35 cellular contexts compared by ENCODE assay signal in the genomic region with DNA sequence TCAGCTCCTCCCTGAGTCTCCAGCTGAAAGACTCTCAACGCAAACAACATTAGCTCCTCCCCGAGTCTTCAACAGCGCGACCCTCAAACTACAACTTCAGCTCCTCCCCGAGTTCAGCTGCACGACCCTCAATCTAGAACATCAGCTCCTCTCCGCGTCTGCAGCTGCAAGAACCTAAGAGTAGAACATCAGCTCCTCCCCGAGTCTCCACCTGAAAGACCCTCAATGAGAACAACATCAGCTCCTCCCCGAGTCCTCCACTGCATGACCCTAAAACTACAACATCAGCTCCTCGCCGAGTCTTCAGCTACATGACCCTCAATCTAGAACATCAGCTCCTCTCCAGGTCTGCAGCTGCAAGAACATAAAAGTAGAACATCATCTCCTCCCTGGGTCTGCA.
"Had no signal": no experiment of that assay in that cellular context is flagged by ENCODE, and none has a peak within 500 bp of the region (broad histone marks: within the 10 kb centered on the region; RNA-seq: fewer than 3 reads in every experiment).

No MANE protein-coding gene starts in this region.

- H3K4me1 Mint-ChIP-seq: activated naive CD4-positive, alpha-beta T cell treated with anti-CD3 and anti-CD28 coated beads, Interleukin-2, amount 50 U/mL, for 24 hours; activated naive CD8-positive, alpha-beta T cell treated with anti-CD3 and anti-CD28 coated beads for 36 hours; activated naive CD8-positive, alpha-beta T cell treated with anti-CD3 and anti-CD28 coated beads, Interleukin-2, amount 50 U/mL, for 24 hours; endodermal cell had no signal

- H3K36me3 ChIP-seq: adrenal gland, gastrocnemius medialis, heart right ventricle, WERI-Rb-1 had no signal

- H3K9me3 ChIP-seq: adrenal gland, body of pancreas, gastrocnemius medialis, heart right ventricle had no signal

- H3K4me3 Mint-ChIP-seq: activated naive CD4-positive, alpha-beta T cell treated with anti-CD3 and anti-CD28 coated beads for 36 hours; activated naive CD4-positive, alpha-beta T cell treated with anti-CD3 and anti-CD28 coated beads, Interleukin-2, amount 50 U/mL, for 24 hours; activated naive CD8-positive, alpha-beta T cell treated with anti-CD3 and anti-CD28 coated beads for 36 hours; activated naive CD8-positive, alpha-beta T cell treated with anti-CD3 and anti-CD28 coated beads, Interleukin-2, amount 50 U/mL, for 24 hours; activated T-helper 1 cell treated with anti-CD3 and anti-CD28 coated beads, Interleukin-12 subunit alpha, Interleukin-12 subunit beta, Interleukin-2, Interleukin-4 antibody, amounts not matched to agents 30 ng/mL and 10 ng/mL and 1 ng/mL, durations not matched to agents 14 hours and 24 hours and 36 hours; dendritic cell treated with granulocyte-macrophage colony-stimulating factor and Interleukin-4, amounts not matched to agents 40 ng/mL and 50 ng/mL, for 4 days; endodermal cell; T-helper 17 cell; T-helper 2 cell treated with Interferon-gamma antibody and Interleukin-4, amounts not matched to agents 5 μg/mL and 100 μg/mL, for 36 hours had no signal

- H3K4me1 ChIP-seq: adrenal gland, body of pancreas, foreskin keratinocyte, gastrocnemius medialis, heart right ventricle had no signal

- H3K27ac ChIP-seq: adrenal gland, body of pancreas, coronary artery, dorsolateral prefrontal cortex, foreskin keratinocyte, gastrocnemius medialis, heart right ventricle, WERI-Rb-1 had no signal

- ATAC-seq: activated naive CD8-positive, alpha-beta T cell treated with anti-CD3 and anti-CD28 coated beads, Interleukin-2, amount 50 U/mL, for 24 hours; body of pancreas; esophagus mucosa; foreskin keratinocyte; gastrocnemius medialis; heart right ventricle; T-helper 17 cell had no signal

- H3K36me3 Mint-ChIP-seq: activated naive CD4-positive, alpha-beta T cell treated with anti-CD3 and anti-CD28 coated beads, Interleukin-2, amount 50 U/mL, for 24 hours; activated naive CD8-positive, alpha-beta T cell treated with anti-CD3 and anti-CD28 coated beads for 36 hours had no signal

- H3K27ac Mint-ChIP-seq: activated naive CD4-positive, alpha-beta T cell treated with anti-CD3 and anti-CD28 coated beads for 36 hours; activated naive CD4-positive, alpha-beta T cell treated with anti-CD3 and anti-CD28 coated beads, Interleukin-2, amount 50 U/mL, for 24 hours; activated naive CD8-positive, alpha-beta T cell treated with anti-CD3 and anti-CD28 coated beads for 36 hours; activated naive CD8-positive, alpha-beta T cell treated with anti-CD3 and anti-CD28 coated beads, Interleukin-2, amount 50 U/mL, for 24 hours; activated T-helper 1 cell treated with anti-CD3 and anti-CD28 coated beads, Interleukin-12 subunit alpha, Interleukin-12 subunit beta, Interleukin-2, Interleukin-4 antibody, amounts not matched to agents 30 ng/mL and 10 ng/mL and 1 ng/mL, durations not matched to agents 14 hours and 24 hours and 36 hours; activated T-helper 2 cell treated with anti-CD3 and anti-CD28 coated beads, Interferon-gamma antibody, Interleukin-2, Interleukin-4, amounts not matched to agents 10 μg/mL and 5 μg/mL and 100 μg/mL, durations not matched to agents 14 hours and 24 hours and 36 hours; dendritic cell treated with granulocyte-macrophage colony-stimulating factor and Interleukin-4, amounts not matched to agents 40 ng/mL and 50 ng/mL, for 4 days; endodermal cell; T-helper 17 cell; T-helper 2 cell treated with Interferon-gamma antibody and Interleukin-4, amounts not matched to agents 5 μg/mL and 100 μg/mL, for 36 hours had no signal

- H3K27me3 ChIP-seq: adrenal gland, body of pancreas, foreskin keratinocyte had no signal

- H3K9me3 Mint-ChIP-seq: activated naive CD4-positive, alpha-beta T cell treated with anti-CD3 and anti-CD28 coated beads for 36 hours; activated naive CD4-positive, alpha-beta T cell treated with anti-CD3 and anti-CD28 coated beads, Interleukin-2, amount 50 U/mL, for 24 hours; activated naive CD8-positive, alpha-beta T cell treated with anti-CD3 and anti-CD28 coated beads for 36 hours; activated naive CD8-positive, alpha-beta T cell treated with anti-CD3 and anti-CD28 coated beads, Interleukin-2, amount 50 U/mL, for 24 hours; activated T-helper 1 cell treated with anti-CD3 and anti-CD28 coated beads, Interleukin-12 subunit alpha, Interleukin-12 subunit beta, Interleukin-2, Interleukin-4 antibody, amounts not matched to agents 30 ng/mL and 10 ng/mL and 1 ng/mL, durations not matched to agents 14 hours and 24 hours and 36 hours; activated T-helper 2 cell treated with anti-CD3 and anti-CD28 coated beads, Interferon-gamma antibody, Interleukin-2, Interleukin-4, amounts not matched to agents 10 μg/mL and 5 μg/mL and 100 μg/mL, durations not matched to agents 14 hours and 24 hours and 36 hours; dendritic cell treated with granulocyte-macrophage colony-stimulating factor and Interleukin-4, amounts not matched to agents 40 ng/mL and 50 ng/mL, for 4 days; endodermal cell; T-helper 2 cell treated with Interferon-gamma antibody and Interleukin-4, amounts not matched to agents 5 μg/mL and 100 μg/mL, for 36 hours had no signal

- DNase-seq: activated CD4-positive, alpha-beta T cell treated with anti-CD3 and anti-CD28 coated beads for 4 hours; activated CD4-positive, alpha-beta T cell treated with anti-CD3 and anti-CD28 coated beads, Interleukin-2, amount 50 U/mL, for 1 hour; activated CD4-positive, alpha-beta T cell treated with anti-CD3 and anti-CD28 coated beads, Interleukin-2, amount 50 U/mL, for 48 hours; activated CD4-positive, CD25-positive, alpha-beta regulatory T cell; activated CD4-positive, CD25-positive, alpha-beta regulatory T cell treated with anti-CD3 and anti-CD28 coated beads, Interleukin-2, amount 50 U/mL, for 72 hours; activated effector memory CD4-positive, alpha-beta T cell treated with anti-CD3 and anti-CD28 coated beads, Interleukin-2, amount 50 U/mL, for 16 hours; activated naive CD4-positive, alpha-beta T cell treated with anti-CD3 and anti-CD28 coated beads for 36 hours; activated naive CD8-positive, alpha-beta T cell treated with anti-CD3 and anti-CD28 coated beads for 36 hours; activated naive CD8-positive, alpha-beta T cell treated with anti-CD3 and anti-CD28 coated beads, Interleukin-2, amount 50 U/mL, for 24 hours; activated T-cell treated with anti-CD3 and anti-CD28 coated beads, Interleukin-2, amount 50 U/mL, for 1 hour; activated T-cell treated with anti-CD3 and anti-CD28 coated beads, Interleukin-2, amount 50 U/mL, for 48 hours; adrenal gland; amygdala; aorta; body of pancreas; central memory CD4-positive, alpha-beta T cell; cerebellar nuclear complex; dorsolateral prefrontal cortex; effector memory CD4-positive, alpha-beta T cell; endodermal cell; foreskin keratinocyte; gastrocnemius medialis; glutamatergic neuron; heart right ventricle; T-helper 1 cell; T-helper 17 cell; T1000; WERI-Rb-1 had no signal

- H3K4me3 ChIP-seq: adrenal gland, body of pancreas, coronary artery, dorsolateral prefrontal cortex, gastrocnemius medialis, heart right ventricle had no signal
